20 cellular contexts compared by ENCODE assay signal in the genomic region with DNA sequence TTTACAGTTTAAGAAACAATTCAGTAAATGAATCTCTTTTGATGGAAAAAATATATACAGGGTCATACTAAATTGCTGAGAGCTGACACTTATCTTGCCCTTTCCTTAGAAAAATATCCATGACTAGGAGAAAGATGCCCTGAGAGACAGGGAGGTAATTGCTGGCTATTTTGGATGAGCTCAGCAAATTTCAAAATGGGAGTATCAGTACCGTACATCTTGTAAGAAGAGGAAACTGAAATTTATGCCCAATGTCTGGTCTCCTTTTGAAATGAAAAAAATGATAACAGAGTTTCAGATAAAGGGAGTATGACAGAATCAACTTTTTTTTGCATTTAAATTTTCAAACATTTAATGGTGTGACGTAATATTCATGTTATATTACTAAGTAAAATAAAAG.
DNase-seq lines count a peak whose midpoint lies in the region; ATAC-seq, FAIRE-seq and TF ChIP-seq lines count a peak whose summit lies in the region.
"Had no signal": no experiment of that assay in that cellular context is flagged by ENCODE, and none has a peak within 500 bp of the region (broad histone marks: within the 10 kb centered on the region; RNA-seq: fewer than 3 reads in every experiment).

No MANE protein-coding gene starts in this region.

- no peaks in the 10 kb centered on the region for H3K4me1 ChIP-seq in A549
- no peaks in the 10 kb centered on the region for H3K4me1 ChIP-seq in HEK293 (ENCODE audit: control insufficient read depth, insufficient read depth, low read length)
- no peaks in the 10 kb centered on the region for H3K4me1 ChIP-seq in H1 (replicated peaks in 1 of 4; ENCODE audit: control insufficient read depth in 3 of 4, insufficient read depth in 4 of 4, low read length in 3 of 4)
- H3K4me1 ChIP-seq: HAP-1 had no signal

- no peak overlapping the region for H4K8ac ChIP-seq in H1 (ENCODE audit: extremely low read depth, insufficient read depth, low read length)

- CTCF ChIA-PET in A549 (lab: Yijun Ruan, JAX) = no interaction called here
- CTCF ChIA-PET in HEK293 (lab: Yijun Ruan, JAX) = no interaction called here
- CTCF ChIA-PET in H1 (lab: Charles Lee; ENCODE audit: partially characterized antibody) = interaction anchor here (1.3 kb wide), 1 partner anchor 14 kb away, joined by 4 read pairs; no protein-coding TSS in a partner anchor

- no peak for TF ChIP-seq CTCF in A549 (IDR thresholded peaks at IDR 0.05)
- TF ChIP-seq CTCF in HEK293 (tag by site-specific recombination; IDR thresholded peaks at IDR 0.05) = no peak
- no peak for TF ChIP-seq CTCF in H1 (IDR thresholded peaks at IDR 0.05; ENCODE audit: control extremely low read depth in 1 of 3, insufficient read depth in 1 of 3, low read depth in 1 of 3, low read length in 3 of 3)

- DNase-seq in A549 (ENCODE audit: low read depth in 1 of 2, low spot score in 1 of 2) (no peak), NCI-H2227 treated with DMSO at 0.1 percent for 48 hours (lab: John Stamatoyannopoulos, UW) (peak; percentile 82), H1 (ENCODE audit: low read depth in 1 of 2, low spot score in 2 of 2) (no peak)
- no peak for DNase-seq in activated CD8-positive, alpha-beta memory T cell treated with anti-CD3 and anti-CD28 coated beads, Interleukin-2, amount 50 U/mL, for 48 hours
- DNase-seq: 8988T; C1 segment of cervical spinal cord; Calu3; CD4-positive, alpha-beta memory T cell; COR-L47; DMS53; DMS79 treated with DMSO at 0.1 percent for 48 hours; GF-D8; GM23248 had no signal

- no peaks in the 10 kb centered on the region for H3K4me1 Mint-ChIP-seq in activated T-helper 17 cell treated with anti-CD3 and anti-CD28 coated beads, Interleukin-2, amount 50 U/mL, for 72 hours
- H3K4me1 Mint-ChIP-seq: CD4-positive, alpha-beta memory T cell had no signal

- no peaks in the 10 kb centered on the region for H3K79me2 ChIP-seq in H1 (ENCODE audit: control insufficient read depth in 1 of 2, insufficient read depth in 2 of 2, low read length in 2 of 2)

- H2AK5ac ChIP-seq in H1 (ENCODE audit: low read depth, low read length) = no peak overlapping the region

- H4K91ac ChIP-seq in H1 (replicated peaks; ENCODE audit: insufficient read length, low read length) = no peak overlapping the region

- POLR2A ChIA-PET in A549 (lab: Yijun Ruan, JAX) = no interaction called here
- POLR2A ChIA-PET in HEK293 (lab: Yijun Ruan, JAX) = no interaction called here
- POLR2A ChIA-PET in H1 (lab: Charles Lee; ENCODE audit: partially characterized antibody) = no interaction called here

- no peak overlapping the region for H2BK20ac ChIP-seq in H1 (ENCODE audit: low read length)

- H2BK15ac ChIP-seq in H1 (ENCODE audit: low read length) = no peak overlapping the region

- TF ChIP-seq POLR2A in A549 (IDR thresholded peaks at IDR 0.05; ENCODE audit: low read length) (no peak), H1 (IDR thresholded peaks at IDR 0.05; ENCODE audit: control extremely low read depth in 1 of 2, low read depth in 2 of 2, low read length in 2 of 2) (no peak)

- H3K4me3 Mint-ChIP-seq in activated T-helper 17 cell treated with anti-CD3 and anti-CD28 coated beads, Interleukin-2, amount 50 U/mL, for 72 hours = no peak overlapping the region
- H3K4me3 Mint-ChIP-seq: CD4-positive, alpha-beta memory T cell had no signal

- H3K9me3 ChIP-seq in A549 (no peaks in the 10 kb centered on the region), HEK293 (ENCODE audit: control insufficient read depth, insufficient read depth, low read depth, low read length) (no peaks in the 10 kb centered on the region), H1 (ENCODE audit: insufficient read depth in 2 of 2, low read depth in 1 of 2, low read length in 1 of 2) (no peaks in the 10 kb centered on the region)
- H3K9me3 ChIP-seq: HAP-1 had no signal

- H3K27me3 ChIP-seq in H1 (replicated peaks in 1 of 4; ENCODE audit: control insufficient read depth in 3 of 4, extremely low read depth in 1 of 4, insufficient read depth in 3 of 4, low read length in 3 of 4) = no peaks in the 10 kb centered on the region

- no peaks in the 10 kb centered on the region for H3K36me3 ChIP-seq in HEK293 (ENCODE audit: control insufficient read depth in 2 of 2, insufficient read depth in 1 of 2, low read length in 2 of 2)
- no peaks in the 10 kb centered on the region for H3K36me3 ChIP-seq in H1 (ENCODE audit: control insufficient read depth in 2 of 4, insufficient read depth in 4 of 4, low read length in 3 of 4)
- H3K36me3 ChIP-seq: HAP-1 had no signal

- H3K27ac ChIP-seq in A549 = no peak overlapping the region
- H3K27ac ChIP-seq in HEK293 (ENCODE audit: extremely low read depth, low read depth, low read length) = no peak overlapping the region
- H3K27ac ChIP-seq in H1 (ENCODE audit: low read depth, low read length) = no peak overlapping the region
- H3K27ac ChIP-seq: GM23248 had no signal

- H3K27me3 Mint-ChIP-seq in activated T-helper 17 cell treated with anti-CD3 and anti-CD28 coated beads, Interleukin-2, amount 50 U/mL, for 72 hours = no peaks in the 10 kb centered on the region
- H3K27me3 Mint-ChIP-seq: CD4-positive, alpha-beta memory T cell had no signal

- H3K9ac ChIP-seq in H1 (replicated peaks in 1 of 4; ENCODE audit: extremely low read depth in 1 of 4, low read depth in 3 of 4, low read length in 3 of 4) = no peak overlapping the region
- H3K9ac ChIP-seq: GM23248 had no signal

- H2BK12ac ChIP-seq in H1 (ENCODE audit: low read depth, low read length) = no peak overlapping the region

- H3K14ac ChIP-seq in H1 (ENCODE audit: insufficient read length) = no peak overlapping the region

- ATAC-seq in A549 (no peak), GM19328 (IDR thresholded peaks at IDR 0.05; ENCODE audit: unreplicated experiment) (no peak)
- ATAC-seq in activated T-helper 17 cell treated with anti-CD3 and anti-CD28 coated beads, Interleukin-2, amount 50 U/mL, for 72 hours (replicated peaks) = no peak

- H3K23me2 ChIP-seq in H1 (ENCODE audit: low read depth, low read length) = no peaks in the 10 kb centered on the region

- H3K9me3 Mint-ChIP-seq in activated T-helper 17 cell treated with anti-CD3 and anti-CD28 coated beads, Interleukin-2, amount 50 U/mL, for 72 hours = peaks cover 17% of the 10 kb centered on the region

- H3K23ac ChIP-seq in H1 (ENCODE audit: insufficient read length) = no peak overlapping the region

- 56% methylated on average over 2 of the region's 2 CpGs for WGBS in A549 (ENCODE audit: missing lambda C conversion rate)
- 88% methylated on average over 2 of the region's 2 CpGs; no CpG with 5 or more reads in 1 of the 2 experiments for WGBS in H1 (ENCODE audit: extremely low coverage in 1 of 2, insufficient coverage in 1 of 2, insufficient read length in 1 of 2, insufficient replicate concordance in 2 of 2, low coverage in 1 of 2, low lambda C conversion rate in 2 of 2, missing lambda C conversion rate in 1 of 2), 2 experiments

- H3K18ac ChIP-seq in H1 (ENCODE audit: extremely low read depth, low read length) = no peak overlapping the region

- no peaks in the 10 kb centered on the region for H4K20me1 ChIP-seq in H1 (replicated peaks in 1 of 2; ENCODE audit: control insufficient read depth in 1 of 2, insufficient read depth in 2 of 2, low read length in 2 of 2)

- no peaks in the 10 kb centered on the region for H3K36me3 Mint-ChIP-seq in activated T-helper 17 cell treated with anti-CD3 and anti-CD28 coated beads, Interleukin-2, amount 50 U/mL, for 72 hours (ENCODE audit: low read depth)
- H3K36me3 Mint-ChIP-seq: CD4-positive, alpha-beta memory T cell had no signal

- no peak for TF ChIP-seq EP300 in A549 (IDR thresholded peaks at IDR 0.05)
- TF ChIP-seq EP300 in H1 (IDR thresholded peaks at IDR 0.05; ENCODE audit: borderline replicate concordance in 1 of 2, low read depth in 2 of 2, low read length in 2 of 2) = no peak

- no peak overlapping the region for H3K27ac Mint-ChIP-seq in activated T-helper 17 cell treated with anti-CD3 and anti-CD28 coated beads, Interleukin-2, amount 50 U/mL, for 72 hours

- H3K4ac ChIP-seq in H1 (replicated peaks; ENCODE audit: insufficient read length, low read depth, low read length) = no peak overlapping the region

- no peak overlapping the region for H3K56ac ChIP-seq in H1 (replicated peaks; ENCODE audit: insufficient read length, low read depth, low read length)

- no peak overlapping the region for H2BK120ac ChIP-seq in H1 (replicated peaks; ENCODE audit: low read depth, low read length)

- H3K79me1 ChIP-seq in H1 (ENCODE audit: low read depth, low read length) = no peaks in the 10 kb centered on the region

- no peak overlapping the region for H2BK5ac ChIP-seq in H1 (ENCODE audit: low read depth, low read length)

- no peak overlapping the region for H3K4me2 ChIP-seq in A549
- H3K4me2 ChIP-seq in H1 (ENCODE audit: insufficient read depth in 1 of 2, low read depth in 2 of 2, low read length in 2 of 2) = no peak overlapping the region

- H2AFZ ChIP-seq in H1 (ENCODE audit: low read length) = no peak overlapping the region
- H2AFZ ChIP-seq: GM23248 had no signal

- TF ChIP-seq RAD21 in A549 (conservative IDR thresholded peaks at IDR 0.05 in 1 of 2, IDR thresholded peaks at IDR 0.05 in 1 of 2) = no peak
- TF ChIP-seq RAD21 in H1 (IDR thresholded peaks at IDR 0.05 in 1 of 2, conservative IDR thresholded peaks at IDR 0.05 in 1 of 2; ENCODE audit: low read depth in 2 of 2, low read length in 2 of 2) = no peak

- FAIRE-seq in A549 (lab: Jason Lieb, UNC) = no peak
- FAIRE-seq in H1 (lab: Jason Lieb, UNC) = no peak
- FAIRE-seq: GM12891, GM18507, H54 had no signal

- H4K5ac ChIP-seq in H1 (ENCODE audit: insufficient read length, low read depth, low read length) = no peak overlapping the region

- H3K4me3 ChIP-seq in A549 = no peak overlapping the region
- no peak overlapping the region for H3K4me3 ChIP-seq in HEK293 (ENCODE audit: low read depth, low read length)
- no peak overlapping the region for H3K4me3 ChIP-seq in H1 (ENCODE audit: extremely low read depth in 1 of 4, insufficient read depth in 2 of 4, low read depth in 3 of 4, low read length in 4 of 4)
- H3K4me3 ChIP-seq: GM23248, HAP-1 had no signal

TF ChIP-seq in A549, 52 proteins besides CTCF, POLR2A, EP300 and RAD21 (continues in another document):
- TF ChIP-seq MAFK (IDR thresholded peaks at IDR 0.05; ENCODE audit: partially characterized antibody) = peak; percentile 74

TF ChIP-seq in HEK293, 187 proteins besides CTCF, POLR2A, EP300 and RAD21 (continues in another document):
- no peak for TF ChIP-seq ZSCAN16 (tag by site-specific recombination; IDR thresholded peaks at IDR 0.05)

TF ChIP-seq in H1, 55 proteins besides CTCF, POLR2A, EP300 and RAD21 (continues in another document):
- TF ChIP-seq POLR2AphosphoS5 (IDR thresholded peaks at IDR 0.05; ENCODE audit: low read depth, low read length) (no peak), CHD1 (IDR thresholded peaks at IDR 0.05; ENCODE audit: low read depth, low read length) (no peak), MAFK (IDR thresholded peaks at IDR 0.05; ENCODE audit: low read depth, low read length) (peak; percentile 63; the same call in 1 of the 2 replicates), TAF1 (IDR thresholded peaks at IDR 0.05; ENCODE audit: low read depth, low read length) (no peak), TCF12 (IDR thresholded peaks at IDR 0.05; ENCODE audit: low read depth, low read length) (no peak), SIX5 (IDR thresholded peaks at IDR 0.05; ENCODE audit: low read depth, low read length) (no peak)
